Comparison of ENCODE assay signal across 24 cellular contexts in the genomic region with DNA sequence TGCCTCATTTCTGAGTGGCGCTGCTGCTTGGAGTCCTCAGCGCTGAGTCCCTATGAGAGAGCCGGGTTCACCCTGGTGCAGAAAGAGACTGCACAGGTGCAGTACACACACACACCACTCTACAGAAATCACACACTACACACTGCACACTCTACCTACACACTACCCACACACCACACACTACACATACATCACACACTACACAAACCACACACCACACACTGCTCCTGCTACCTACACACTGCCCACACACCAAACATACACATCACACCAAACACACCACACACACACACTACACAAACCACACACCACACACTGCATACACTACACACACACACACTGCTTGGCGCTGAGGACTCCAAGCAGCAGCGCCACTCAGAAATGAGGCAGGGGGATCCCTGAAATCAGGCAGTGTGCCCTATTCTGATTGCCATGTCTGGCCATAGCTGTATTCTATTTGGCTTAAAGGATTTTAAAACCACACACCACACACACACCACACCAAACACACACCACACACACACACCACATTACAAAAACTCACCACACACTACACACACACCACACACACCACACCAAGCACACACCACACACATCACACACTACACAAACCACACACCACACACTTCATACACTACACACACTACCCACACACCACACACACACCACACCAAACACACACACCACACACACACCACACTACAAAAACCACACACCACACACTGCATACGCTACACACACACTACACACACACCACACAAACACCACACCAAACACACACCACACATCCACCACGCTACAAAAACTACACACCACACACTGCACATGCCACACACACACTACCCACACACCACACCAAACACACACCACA. TPM values are rescaled to one million over a fixed set of nuclear protein-coding genes. Genes with fewer than 3 reads are reported as not detected.
DNase-seq lines count a peak whose midpoint lies in the region; ATAC-seq and TF ChIP-seq lines count a peak whose summit lies in the region.
"Had no signal": no experiment of that assay in that cellular context is flagged by ENCODE, and none has a peak within 500 bp of the region (broad histone marks: within the 10 kb centered on the region; RNA-seq: fewer than 3 reads in every experiment).

No MANE protein-coding gene starts in this region.

- H3K4me1 Mint-ChIP-seq in activated CD8-positive, alpha-beta memory T cell treated with anti-CD3 and anti-CD28 coated beads, Interleukin-2, amount 10 ng/mL, durations not matched to agents 7 days and 5 days: peaks cover 8% of the 10 kb centered on the region

- H3K79me2 ChIP-seq in osteoblast (ENCODE audit: insufficient read depth, low read length): no peaks in the 10 kb centered on the region

- H3K27me3 Mint-ChIP-seq in activated CD8-positive, alpha-beta memory T cell treated with anti-CD3 and anti-CD28 coated beads, Interleukin-2, amount 10 ng/mL, durations not matched to agents 7 days and 5 days: no peaks in the 10 kb centered on the region

- DNase-seq in activated CD8-positive, alpha-beta memory T cell treated with anti-CD3 and anti-CD28 coated beads, Interleukin-2, amount 10 ng/mL, durations not matched to agents 7 days and 5 days: no peak
- DNase-seq in activated CD8-positive, alpha-beta memory T cell treated with anti-CD3 and anti-CD28 coated beads for 24 hours: no peak
- DNase-seq in RWPE2 (ENCODE audit: low spot score): no peak
- peak; percentile 47 for DNase-seq in osteoblast (ENCODE audit: insufficient read length, low spot score, missing footprints)
- no peak for DNase-seq in NCI-H2107 treated with DMSO at 0.1 percent for 48 hours (lab: John Stamatoyannopoulos, UW; ENCODE audit: unreplicated experiment)
- DNase-seq: activated CD4-positive, CD25-positive, alpha-beta regulatory T cell treated with anti-CD3 and anti-CD28 coated beads, Interleukin-2, amount 50 U/mL, for 72 hours; activated CD8-positive, alpha-beta memory T cell treated with anti-CD3 and anti-CD28 coated beads, Interleukin-2, amount 50 U/mL, for 4 hours; activated naive CD4-positive, alpha-beta T cell; foreskin fibroblast; kidney glomerular epithelial cell; midbrain; NCI-H1048; NCI-H2081; stimulated activated CD4-positive, alpha-beta T cell treated with anti-CD3 and anti-CD28 coated beads, Interleukin-12 subunit alpha, Interleukin-12 subunit beta, amount 100 ng/mL, for 4 hours; stimulated activated naive CD4-positive, alpha-beta T cell treated with Interleukin-2 at 50 U/mL for 16 hours had no signal

- H3K9me3 Mint-ChIP-seq in activated CD8-positive, alpha-beta memory T cell treated with anti-CD3 and anti-CD28 coated beads, Interleukin-2, amount 10 ng/mL, durations not matched to agents 7 days and 5 days (ENCODE audit: low read depth): no peaks in the 10 kb centered on the region
- H3K9me3 Mint-ChIP-seq: T-helper 2 cell treated with Interferon-gamma antibody and Interleukin-4, amounts not matched to agents 5 μg/mL and 100 μg/mL, for 36 hours; type B pancreatic cell had no signal

- TF ChIP-seq CTCF in RWPE2 (IDR thresholded peaks at IDR 0.05; ENCODE audit: poor library complexity, severe bottlenecking): no peak
- no peak for TF ChIP-seq CTCF in osteoblast (IDR thresholded peaks at IDR 0.05; ENCODE audit: extremely low read depth, low read depth, low read length)

- H3K9me3 ChIP-seq in RWPE2 (ENCODE audit: severe bottlenecking) (no peaks in the 10 kb centered on the region), osteoblast (ENCODE audit: low read depth, low read length) (no peaks in the 10 kb centered on the region)

- no peaks in the 10 kb centered on the region for H3K36me3 ChIP-seq in RWPE2 (ENCODE audit: low read depth)
- H3K36me3 ChIP-seq in osteoblast (ENCODE audit: insufficient read depth, low read length): no peaks in the 10 kb centered on the region

- no peak overlapping the region for H3K4me2 ChIP-seq in osteoblast (ENCODE audit: insufficient read depth, low read length)

- no peak overlapping the region for H2AFZ ChIP-seq in osteoblast (ENCODE audit: low read length)

- H3K4me3 Mint-ChIP-seq in activated CD8-positive, alpha-beta memory T cell treated with anti-CD3 and anti-CD28 coated beads, Interleukin-2, amount 10 ng/mL, durations not matched to agents 7 days and 5 days: no peak overlapping the region
- H3K4me3 Mint-ChIP-seq: T-helper 2 cell treated with Interferon-gamma antibody and Interleukin-4, amounts not matched to agents 5 μg/mL and 100 μg/mL, for 36 hours; type B pancreatic cell had no signal

- no peaks in the 10 kb centered on the region for H3K36me3 Mint-ChIP-seq in activated CD8-positive, alpha-beta memory T cell treated with anti-CD3 and anti-CD28 coated beads, Interleukin-2, amount 10 ng/mL, durations not matched to agents 7 days and 5 days
- H3K36me3 Mint-ChIP-seq: type B pancreatic cell had no signal

- no peak overlapping the region for H3K4me3 ChIP-seq in RWPE2 (ENCODE audit: severe bottlenecking)
- no peak overlapping the region for H3K4me3 ChIP-seq in osteoblast (ENCODE audit: insufficient read depth, low read length)

- no peak overlapping the region for H3K27ac Mint-ChIP-seq in activated CD8-positive, alpha-beta memory T cell treated with anti-CD3 and anti-CD28 coated beads, Interleukin-2, amount 10 ng/mL, durations not matched to agents 7 days and 5 days
- H3K27ac Mint-ChIP-seq: T-helper 2 cell treated with Interferon-gamma antibody and Interleukin-4, amounts not matched to agents 5 μg/mL and 100 μg/mL, for 36 hours; type B pancreatic cell had no signal

- CTCF ChIA-PET in activated CD8-positive, alpha-beta memory T cell treated with anti-CD3 and anti-CD28 coated beads, Interleukin-2, amount 10 ng/mL, durations not matched to agents 7 days and 5 days (lab: Charles Lee): no interaction called here

- H3K27me3 ChIP-seq in RWPE2 (ENCODE audit: insufficient read depth, poor library complexity, severe bottlenecking): peaks cover 34% of the 10 kb centered on the region
- peaks cover 21% of the 10 kb centered on the region for H3K27me3 ChIP-seq in osteoblast (ENCODE audit: insufficient read depth, low read length)

- H3K4me1 ChIP-seq in RWPE2 (ENCODE audit: insufficient read depth, poor library complexity, severe bottlenecking) (no peaks in the 10 kb centered on the region), osteoblast (ENCODE audit: insufficient read depth, low read length) (no peaks in the 10 kb centered on the region)

- peak; percentile 17 for ATAC-seq in activated CD8-positive, alpha-beta memory T cell treated with anti-CD3 and anti-CD28 coated beads, Interleukin-2, amount 10 ng/mL, durations not matched to agents 7 days and 5 days
- peak; percentile 30; the same call in 2 of the 3 replicates for ATAC-seq in RWPE2 (ENCODE audit: low read depth)
- no peak for ATAC-seq in HG02885 (IDR thresholded peaks at IDR 0.05; ENCODE audit: poor library complexity, unreplicated experiment)

- H3K27ac ChIP-seq in RWPE2 (ENCODE audit: poor library complexity, severe bottlenecking): no peak overlapping the region
- H3K27ac ChIP-seq in osteoblast (ENCODE audit: low read depth, low read length): no peak overlapping the region
- H3K27ac ChIP-seq: C4-2B had no signal

- H4K20me1 ChIP-seq in osteoblast (ENCODE audit: insufficient read depth, low read length): no peaks in the 10 kb centered on the region

RNA-seq across cellular contexts. Expression of a gene that starts 4.9 kb away (rescaled TPM):
- total RNA-seq in activated CD8-positive, alpha-beta memory T cell treated with anti-CD3 and anti-CD28 coated beads, Interleukin-2, amount 10 ng/mL, durations not matched to agents 7 days and 5 days: under 1 TPM in 1 of 2 experiments, not detected in 1; 0.26 TPM
- not detected in 2 replicates for total RNA-seq in osteoblast
- total RNA-seq: A172, endothelial cell of umbilical vein, H4, renal cortical epithelial cell, SK-MEL-5 had no signal

RNA-seq across cellular contexts. Expression of a gene that starts 14.6 kb away (rescaled TPM):
- under 1 TPM; 0.55 to 0.77 TPM for total RNA-seq in activated CD8-positive, alpha-beta memory T cell treated with anti-CD3 and anti-CD28 coated beads, Interleukin-2, amount 10 ng/mL, durations not matched to agents 7 days and 5 days
- not detected in 2 replicates for total RNA-seq in osteoblast
- total RNA-seq: A172, SK-MEL-5 had no signal

RNA-seq across cellular contexts. Expression of a gene that starts 28.1 kb away (rescaled TPM):
- 100 to 1,000 TPM; 138 to 154 TPM for total RNA-seq in activated CD8-positive, alpha-beta memory T cell treated with anti-CD3 and anti-CD28 coated beads, Interleukin-2, amount 10 ng/mL, durations not matched to agents 7 days and 5 days
- total RNA-seq in osteoblast: 66.2 and 74.0 TPM in 2 replicates

RNA-seq across cellular contexts. Expression of a gene that starts 32.1 kb away (rescaled TPM):
- total RNA-seq in activated CD8-positive, alpha-beta memory T cell treated with anti-CD3 and anti-CD28 coated beads, Interleukin-2, amount 10 ng/mL, durations not matched to agents 7 days and 5 days: under 1 TPM in 1 of 2 experiments, not detected in 1; 0.41 TPM
- total RNA-seq in osteoblast: under 0.01 TPM in 1 of 2 replicates, not detected in the other
- total RNA-seq: endothelial cell of umbilical vein, renal cortical epithelial cell had no signal

RNA-seq across cellular contexts. Expression of a gene that starts 48.1 kb away (rescaled TPM):
- total RNA-seq in activated CD8-positive, alpha-beta memory T cell treated with anti-CD3 and anti-CD28 coated beads, Interleukin-2, amount 10 ng/mL, durations not matched to agents 7 days and 5 days: 10 to 100 TPM in 1 of 2 experiments, 1 to 10 TPM in 1; 7.2 to 10.0 TPM
- 0.29 and 0.36 TPM in 2 replicates for total RNA-seq in osteoblast
